In genomic region chr6:106446287-106446885, GRCh38 we compare ENCODE assay signal across 8 cellular contexts.
DNase-seq lines count a peak whose midpoint lies in the region; ATAC-seq and TF ChIP-seq lines count a peak whose summit lies in the region.

No MANE protein-coding gene starts in this region.

- H3K27ac ChIP-seq in lung (ENCODE audit: low read depth in 1 of 2, low read length in 1 of 2) (no peak overlapping the region), gastroesophageal sphincter (no peak overlapping the region)

- peak; percentile 40; the same call in 1 of the 2 replicates for TF ChIP-seq RAD21 in Ishikawa (IDR thresholded peaks at IDR 0.05; ENCODE audit: low read depth)

- TF ChIP-seq POLR2A in gastroesophageal sphincter (IDR thresholded peaks at IDR 0.05): no peak

- H3K36me3 ChIP-seq in adipocyte (ENCODE audit: control insufficient read depth, insufficient read depth, low read length, severe bottlenecking) (no peaks in the 10 kb centered on the region), lung (ENCODE audit: control insufficient read depth in 2 of 2, insufficient read depth in 2 of 2, low read length in 2 of 2) (no peaks in the 10 kb centered on the region), gastroesophageal sphincter (no peaks in the 10 kb centered on the region)

- TF ChIP-seq CTCF in lung (IDR thresholded peaks at IDR 0.05; ENCODE audit: control extremely low read depth, extremely low read depth) (peak; percentile 16), gastroesophageal sphincter (IDR thresholded peaks at IDR 0.05) (peak in 2 of 4 experiments; percentile 7 to 35)

- H3K4me1 ChIP-seq in adipocyte (ENCODE audit: control insufficient read depth, insufficient read depth, low read length): peaks cover 15% of the 10 kb centered on the region
- peaks cover 0 to 2% of the 10 kb centered on the region in 2 donors for H3K4me1 ChIP-seq in lung (ENCODE audit: control insufficient read depth in 2 of 2, insufficient read depth in 2 of 2, low read length in 2 of 2)
- no peaks in the 10 kb centered on the region for H3K4me1 ChIP-seq in gastroesophageal sphincter

- peaks cover 25% of the 10 kb centered on the region for H3K27me3 ChIP-seq in adipocyte (replicated peaks; ENCODE audit: control insufficient read depth, insufficient read depth, low read length)
- no peaks in the 10 kb centered on the region for H3K27me3 ChIP-seq in lung (ENCODE audit: control insufficient read depth, insufficient read depth)
- peaks cover 31% of the 10 kb centered on the region for H3K27me3 ChIP-seq in gastroesophageal sphincter

- H3K9ac ChIP-seq in adipocyte (ENCODE audit: low read length): no peak overlapping the region

- H3K4me3 ChIP-seq in adipocyte (ENCODE audit: low read length): no peak overlapping the region
- no peak overlapping the region for H3K4me3 ChIP-seq in lung
- no peak overlapping the region for H3K4me3 ChIP-seq in gastroesophageal sphincter

- no peak for TF ChIP-seq EP300 in Ishikawa (IDR thresholded peaks at IDR 0.05; ENCODE audit: borderline replicate concordance)
- no peak for TF ChIP-seq EP300 in gastroesophageal sphincter (IDR thresholded peaks at IDR 0.05)

- no peaks in the 10 kb centered on the region for H3K9me3 ChIP-seq in adipocyte (ENCODE audit: control insufficient read depth, low read length)
- H3K9me3 ChIP-seq in lung (ENCODE audit: control insufficient read depth in 2 of 2, insufficient read depth in 1 of 2, low read length in 1 of 2): no peaks in the 10 kb centered on the region
- H3K9me3 ChIP-seq in gastroesophageal sphincter: no peaks in the 10 kb centered on the region

- ATAC-seq in lung (ENCODE audit: insufficient read depth, low FRiP score) (no peak), HG03025 (IDR thresholded peaks at IDR 0.05; ENCODE audit: low FRiP score, unreplicated experiment) (no peak), gastroesophageal sphincter (no peak), GM21619 (IDR thresholded peaks at IDR 0.05; ENCODE audit: unreplicated experiment) (no peak), GM19397 (IDR thresholded peaks at IDR 0.05; ENCODE audit: unreplicated experiment) (no peak)

- WGBS in lung, 2 donors: 64 to 83% methylated on average over 4 of the region's 4 CpGs
- WGBS in gastroesophageal sphincter (ENCODE audit: low coverage in 1 of 2), 2 donors: 46 to 70% methylated on average over 4 of the region's 4 CpGs

- DNase-seq in CD1c-positive myeloid dendritic cell (ENCODE audit: extremely low spot score) (peak; percentile 55), adipocyte (ENCODE audit: low read depth) (peak; percentile 69), lung (ENCODE audit: low spot score) (no peak)

TF ChIP-seq in Ishikawa, 13 proteins besides CTCF, POLR2A, EP300 and RAD21:
- no peak for TF ChIP-seq EGR1 (IDR thresholded peaks at IDR 0.05)
- TF ChIP-seq MAX (IDR thresholded peaks at IDR 0.05): no peak
- no peak for TF ChIP-seq CEBPB (IDR thresholded peaks at IDR 0.05)
- TF ChIP-seq ZBTB7A (IDR thresholded peaks at IDR 0.05; ENCODE audit: low read depth): no peak
- TF ChIP-seq TCF12 (IDR thresholded peaks at IDR 0.05; ENCODE audit: low read depth): no peak
- TF ChIP-seq NFIC (IDR thresholded peaks at IDR 0.05): no peak
- no peak for TF ChIP-seq YY1 (IDR thresholded peaks at IDR 0.05; ENCODE audit: low read depth)
- TF ChIP-seq FOXM1 (IDR thresholded peaks at IDR 0.05; ENCODE audit: borderline replicate concordance, low read depth): no peak
- no peak for TF ChIP-seq REST (IDR thresholded peaks at IDR 0.05; ENCODE audit: low read depth)
- no peak for TF ChIP-seq TEAD4 (IDR thresholded peaks at IDR 0.05)
- no peak for TF ChIP-seq TAF1 (IDR thresholded peaks at IDR 0.05; ENCODE audit: low read depth)
- no peak for TF ChIP-seq USF1 (IDR thresholded peaks at IDR 0.05)
- no peak for TF ChIP-seq CREB1 (IDR thresholded peaks at IDR 0.05; ENCODE audit: low read depth)
